1 cellular context compared by ENCODE assay signal in genomic region chr22:38304526-38304925, GRCh38.
TF ChIP-seq lines count a peak whose summit lies in the region.

No MANE protein-coding gene starts in this region.

TF ChIP-seq in WTC11, 78 proteins besides CTCF, POLR2A, EP300 and RAD21 (continued from another document):
- TF ChIP-seq, protein P1, sequence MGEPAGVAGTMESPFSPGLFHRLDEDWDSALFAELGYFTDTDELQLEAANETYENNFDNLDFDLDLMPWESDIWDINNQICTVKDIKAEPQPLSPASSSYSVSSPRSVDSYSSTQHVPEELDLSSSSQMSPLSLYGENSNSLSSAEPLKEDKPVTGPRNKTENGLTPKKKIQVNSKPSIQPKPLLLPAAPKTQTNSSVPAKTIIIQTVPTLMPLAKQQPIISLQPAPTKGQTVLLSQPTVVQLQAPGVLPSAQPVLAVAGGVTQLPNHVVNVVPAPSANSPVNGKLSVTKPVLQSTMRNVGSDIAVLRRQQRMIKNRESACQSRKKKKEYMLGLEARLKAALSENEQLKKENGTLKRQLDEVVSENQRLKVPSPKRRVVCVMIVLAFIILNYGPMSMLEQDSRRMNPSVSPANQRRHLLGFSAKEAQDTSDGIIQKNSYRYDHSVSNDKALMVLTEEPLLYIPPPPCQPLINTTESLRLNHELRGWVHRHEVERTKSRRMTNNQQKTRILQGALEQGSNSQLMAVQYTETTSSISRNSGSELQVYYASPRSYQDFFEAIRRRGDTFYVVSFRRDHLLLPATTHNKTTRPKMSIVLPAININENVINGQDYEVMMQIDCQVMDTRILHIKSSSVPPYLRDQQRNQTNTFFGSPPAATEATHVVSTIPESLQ (CRISPR knock-in tag; IDR thresholded peaks at IDR 0.05) = no peak
- TF ChIP-seq E2F5 (CRISPR knock-in tag; IDR thresholded peaks at IDR 0.05) (no peak), HMGA2 (CRISPR knock-in tag; IDR thresholded peaks at IDR 0.05) (no peak), JUN (CRISPR knock-in tag; IDR thresholded peaks at IDR 0.05) (no peak), NR2C2 (CRISPR knock-in tag; IDR thresholded peaks at IDR 0.05) (no peak), TCF7 (CRISPR knock-in tag; IDR thresholded peaks at IDR 0.05; ENCODE audit: low read depth) (no peak), NR3C1 (CRISPR knock-in tag; conservative IDR thresholded peaks at IDR 0.05; ENCODE audit: low read depth) (no peak), E2F1 (CRISPR knock-in tag; IDR thresholded peaks at IDR 0.05) (no peak), GTF2I (CRISPR knock-in tag; conservative IDR thresholded peaks at IDR 0.05) (no peak), OVOL2 (CRISPR knock-in tag; IDR thresholded peaks at IDR 0.05; ENCODE audit: borderline replicate concordance) (no peak), ZNF396 (CRISPR knock-in tag; IDR thresholded peaks at IDR 0.05; ENCODE audit: borderline replicate concordance) (no peak), CBFB (CRISPR knock-in tag; IDR thresholded peaks at IDR 0.05; ENCODE audit: low read depth) (no peak), TEAD4 (CRISPR knock-in tag; IDR thresholded peaks at IDR 0.05) (no peak), CREM (CRISPR knock-in tag; IDR thresholded peaks at IDR 0.05) (no peak), ZNF219 (CRISPR knock-in tag; IDR thresholded peaks at IDR 0.05; ENCODE audit: borderline replicate concordance) (no peak)
- TF ChIP-seq, protein P2, sequence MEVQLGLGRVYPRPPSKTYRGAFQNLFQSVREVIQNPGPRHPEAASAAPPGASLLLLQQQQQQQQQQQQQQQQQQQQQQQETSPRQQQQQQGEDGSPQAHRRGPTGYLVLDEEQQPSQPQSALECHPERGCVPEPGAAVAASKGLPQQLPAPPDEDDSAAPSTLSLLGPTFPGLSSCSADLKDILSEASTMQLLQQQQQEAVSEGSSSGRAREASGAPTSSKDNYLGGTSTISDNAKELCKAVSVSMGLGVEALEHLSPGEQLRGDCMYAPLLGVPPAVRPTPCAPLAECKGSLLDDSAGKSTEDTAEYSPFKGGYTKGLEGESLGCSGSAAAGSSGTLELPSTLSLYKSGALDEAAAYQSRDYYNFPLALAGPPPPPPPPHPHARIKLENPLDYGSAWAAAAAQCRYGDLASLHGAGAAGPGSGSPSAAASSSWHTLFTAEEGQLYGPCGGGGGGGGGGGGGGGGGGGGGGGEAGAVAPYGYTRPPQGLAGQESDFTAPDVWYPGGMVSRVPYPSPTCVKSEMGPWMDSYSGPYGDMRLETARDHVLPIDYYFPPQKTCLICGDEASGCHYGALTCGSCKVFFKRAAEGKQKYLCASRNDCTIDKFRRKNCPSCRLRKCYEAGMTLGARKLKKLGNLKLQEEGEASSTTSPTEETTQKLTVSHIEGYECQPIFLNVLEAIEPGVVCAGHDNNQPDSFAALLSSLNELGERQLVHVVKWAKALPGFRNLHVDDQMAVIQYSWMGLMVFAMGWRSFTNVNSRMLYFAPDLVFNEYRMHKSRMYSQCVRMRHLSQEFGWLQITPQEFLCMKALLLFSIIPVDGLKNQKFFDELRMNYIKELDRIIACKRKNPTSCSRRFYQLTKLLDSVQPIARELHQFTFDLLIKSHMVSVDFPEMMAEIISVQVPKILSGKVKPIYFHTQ (CRISPR knock-in tag; IDR thresholded peaks at IDR 0.05) = no peak
- TF ChIP-seq, protein P3, sequence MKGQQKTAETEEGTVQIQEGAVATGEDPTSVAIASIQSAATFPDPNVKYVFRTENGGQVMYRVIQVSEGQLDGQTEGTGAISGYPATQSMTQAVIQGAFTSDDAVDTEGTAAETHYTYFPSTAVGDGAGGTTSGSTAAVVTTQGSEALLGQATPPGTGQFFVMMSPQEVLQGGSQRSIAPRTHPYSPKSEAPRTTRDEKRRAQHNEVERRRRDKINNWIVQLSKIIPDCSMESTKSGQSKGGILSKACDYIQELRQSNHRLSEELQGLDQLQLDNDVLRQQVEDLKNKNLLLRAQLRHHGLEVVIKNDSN (CRISPR knock-in tag; IDR thresholded peaks at IDR 0.05) = no peak
- TF ChIP-seq, protein P4, sequence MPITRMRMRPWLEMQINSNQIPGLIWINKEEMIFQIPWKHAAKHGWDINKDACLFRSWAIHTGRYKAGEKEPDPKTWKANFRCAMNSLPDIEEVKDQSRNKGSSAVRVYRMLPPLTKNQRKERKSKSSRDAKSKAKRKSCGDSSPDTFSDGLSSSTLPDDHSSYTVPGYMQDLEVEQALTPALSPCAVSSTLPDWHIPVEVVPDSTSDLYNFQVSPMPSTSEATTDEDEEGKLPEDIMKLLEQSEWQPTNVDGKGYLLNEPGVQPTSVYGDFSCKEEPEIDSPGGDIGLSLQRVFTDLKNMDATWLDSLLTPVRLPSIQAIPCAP (CRISPR knock-in tag; IDR thresholded peaks at IDR 0.05) = no peak
- TF ChIP-seq, protein P5, sequence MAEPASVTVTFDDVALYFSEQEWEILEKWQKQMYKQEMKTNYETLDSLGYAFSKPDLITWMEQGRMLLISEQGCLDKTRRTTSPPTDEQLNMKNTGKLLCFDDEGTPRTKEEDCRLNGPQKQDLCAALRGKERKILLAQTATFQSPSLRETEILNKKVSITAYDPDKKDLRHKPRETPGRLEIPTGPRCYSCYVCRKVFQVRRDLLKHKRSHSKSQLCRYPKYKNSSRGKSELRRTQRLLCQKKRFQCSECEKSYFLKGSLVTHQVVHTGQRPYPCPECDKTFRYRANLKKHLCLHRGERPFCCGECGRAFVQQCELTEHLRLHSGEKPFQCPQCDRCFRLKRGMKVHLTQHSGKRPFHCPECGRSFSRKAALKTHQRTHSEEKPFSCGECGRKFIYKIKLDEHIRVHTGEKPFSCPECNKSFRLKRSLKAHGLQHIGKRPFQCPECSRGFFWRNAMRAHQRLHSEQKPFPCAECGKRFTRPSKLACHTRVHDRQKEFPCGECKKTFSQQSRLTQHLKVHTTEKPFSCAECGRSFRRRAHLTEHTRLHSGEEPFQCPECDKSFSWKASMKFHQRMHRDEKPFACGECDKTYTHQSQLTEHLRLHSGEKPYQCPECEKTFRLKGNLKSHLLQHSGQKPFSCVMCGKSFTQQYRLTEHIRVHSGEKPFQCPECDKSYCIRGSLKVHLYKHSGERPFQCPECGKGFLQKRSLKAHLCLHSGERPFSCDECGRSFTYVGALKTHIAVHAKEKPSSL (CRISPR knock-in tag; conservative IDR thresholded peaks at IDR 0.05) = no peak
